ENCODE assay signal across 1 cellular context in genomic region chr12:92493816-92494215, GRCh38.
TF ChIP-seq lines count a peak whose summit lies in the region.

No MANE protein-coding gene starts in this region.

TF ChIP-seq in IMR-90, 13 proteins besides CTCF, POLR2A, EP300 and RAD21 (continued from another document):
- TF ChIP-seq USF2 (IDR thresholded peaks at IDR 0.05; ENCODE audit: low read depth, low read length): no peak
